ENCODE assay signal across 8 cellular contexts in the genomic region with DNA sequence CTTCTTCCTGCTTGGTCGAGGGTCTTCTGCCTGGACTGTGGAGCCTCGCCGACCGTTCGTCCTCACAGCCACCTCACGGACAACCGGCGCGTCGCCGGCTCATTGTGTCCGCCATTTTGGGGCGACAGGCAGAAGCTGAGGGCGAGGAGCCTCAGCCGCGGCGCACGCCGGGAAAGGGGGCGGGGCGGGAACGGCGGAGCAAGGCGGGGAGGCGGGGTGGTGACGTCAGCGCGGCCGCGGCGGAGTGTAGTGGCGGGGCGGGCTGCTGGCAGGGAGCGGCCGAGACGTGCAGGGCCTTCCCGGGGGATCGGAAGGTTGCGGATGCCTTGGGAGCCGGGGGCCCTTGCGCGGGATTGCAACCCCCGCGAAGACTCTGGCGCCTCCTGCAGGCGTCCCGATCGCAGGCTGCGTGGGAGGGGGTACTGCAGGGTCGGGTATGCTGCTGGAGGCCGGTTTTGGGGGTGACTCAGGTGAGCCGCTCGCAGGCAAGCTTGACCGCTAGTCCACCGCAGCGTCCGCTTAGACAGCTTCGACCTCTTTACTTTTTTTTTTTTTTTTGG. TPM values are rescaled to one million over a fixed set of nuclear protein-coding genes. Genes with fewer than 3 reads are reported as not detected.
DNase-seq lines count a peak whose midpoint lies in the region; ATAC-seq lines count a peak whose summit lies in the region.

A gene with protein sequence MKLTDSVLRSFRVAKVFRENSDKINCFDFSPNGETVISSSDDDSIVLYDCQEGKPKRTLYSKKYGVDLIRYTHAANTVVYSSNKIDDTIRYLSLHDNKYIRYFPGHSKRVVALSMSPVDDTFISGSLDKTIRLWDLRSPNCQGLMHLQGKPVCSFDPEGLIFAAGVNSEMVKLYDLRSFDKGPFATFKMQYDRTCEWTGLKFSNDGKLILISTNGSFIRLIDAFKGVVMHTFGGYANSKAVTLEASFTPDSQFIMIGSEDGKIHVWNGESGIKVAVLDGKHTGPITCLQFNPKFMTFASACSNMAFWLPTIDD (minus strand): TSS at position 140 of the 560 bp plus-strand sequence. CDS start 288 bp downstream, outside the sequence.

- peaks cover 4% of the 10 kb centered on the region for H3K79me1 ChIP-seq in mesenchymal stem cell (replicated peaks; ENCODE audit: low read length, poor library complexity, severe bottlenecking)

- H3K14ac ChIP-seq in mesenchymal stem cell (ENCODE audit: low read length in 2 of 2): peak within 1 kb of the TSS in 1 of 2 experiments; percentile 94

- no peaks in the 10 kb centered on the region for H3K27me3 ChIP-seq in effector memory CD4-positive, alpha-beta T cell (replicated peaks; ENCODE audit: control insufficient read depth, insufficient read depth, low read length, poor library complexity, severe bottlenecking)
- H3K27me3 ChIP-seq in mesenchymal stem cell (ENCODE audit: control insufficient read depth in 1 of 2, insufficient read depth in 1 of 2, low read length in 2 of 2): no peaks in the 10 kb centered on the region

- no peaks in the 10 kb centered on the region for H3K9me3 ChIP-seq in effector memory CD4-positive, alpha-beta T cell (ENCODE audit: control insufficient read depth, low read length)
- no peaks in the 10 kb centered on the region for H3K9me3 ChIP-seq in mesenchymal stem cell (ENCODE audit: control insufficient read depth, low read length)

- H4K8ac ChIP-seq in mesenchymal stem cell (ENCODE audit: low read length): peak within 1 kb of the TSS; percentile 100

- POLR2A ChIA-PET in activated CD8-positive, alpha-beta memory T cell treated with anti-CD3 and anti-CD28 coated beads for 36 hours (lab: Charles Lee): interaction anchor here (0.6 to 9.9 kb wide), 10 partner anchors 9 to 283 kb away, joined by 3 to 246 read pairs (median 6); a partner anchor contains a TSS

- H3K23ac ChIP-seq in mesenchymal stem cell (ENCODE audit: low read length in 2 of 2): peak within 1 kb of the TSS; percentile 52 to 97

- peak within 1 kb of the TSS; percentile 89 for H3K4me2 ChIP-seq in mesenchymal stem cell (ENCODE audit: low read length, poor library complexity, severe bottlenecking)

- CTCF ChIA-PET in activated CD8-positive, alpha-beta memory T cell treated with anti-CD3 and anti-CD28 coated beads for 36 hours (lab: Charles Lee): interaction anchor here (0.7 to 7.9 kb wide), 13 partner anchors 15 to 295 kb away, joined by 3 to 60 read pairs (median 6); a partner anchor contains a TSS

- H3K27ac ChIP-seq in effector memory CD4-positive, alpha-beta T cell (ENCODE audit: insufficient read depth, low read length, poor library complexity, severe bottlenecking): peak within 1 kb of the TSS; percentile 87
- peak within 1 kb of the TSS; percentile 95 for H3K27ac ChIP-seq in mesenchymal stem cell (ENCODE audit: low read length, poor library complexity, severe bottlenecking)

- H2AK5ac ChIP-seq in mesenchymal stem cell (ENCODE audit: low read length, severe bottlenecking): peak within 1 kb of the TSS; percentile 93

- H2BK5ac ChIP-seq in mesenchymal stem cell (ENCODE audit: low read depth, low read length, poor library complexity, severe bottlenecking): peak within 1 kb of the TSS; percentile 98

- peak within 1 kb of the TSS; percentile 99 for H3K9ac ChIP-seq in mesenchymal stem cell (ENCODE audit: low read length)

- H4K91ac ChIP-seq in mesenchymal stem cell (ENCODE audit: low read length): peak within 1 kb of the TSS; percentile 99

- peak within 1 kb of the TSS; percentile 66 to 99 for H3K4ac ChIP-seq in mesenchymal stem cell (ENCODE audit: low read depth in 1 of 2, low read length in 2 of 2)

- H3K36me3 ChIP-seq in effector memory CD4-positive, alpha-beta T cell (ENCODE audit: control insufficient read depth, insufficient read depth, low read length): peaks cover 4% of the 10 kb centered on the region
- H3K36me3 ChIP-seq in mesenchymal stem cell (ENCODE audit: control insufficient read depth in 1 of 2, insufficient read depth in 2 of 2, low read depth in 1 of 2, low read length in 2 of 2): peaks cover 7 to 11% of the 10 kb centered on the region in 2 experiments

- DNase-seq in COLO829 (ENCODE audit: low spot score) (peak; percentile 93), HS-5 (ENCODE audit: low read depth) (peak; percentile 56), mesenchymal stem cell (peak; percentile 92)
- peak; percentile 94 for DNase-seq in NK-92 treated with Interleukin-12 subunit alpha and Interleukin-12 subunit beta, amount 100 ng/mL, for 24 hours (lab: John Stamatoyannopoulos, UW)
- DNase-seq in effector memory CD4-positive, alpha-beta T cell: peak; percentile 93 to 95 (median 93)
- peak; percentile 96 for DNase-seq in stimulated activated CD8-positive, alpha-beta memory T cell treated with anti-CD3 and anti-CD28 coated beads, Interleukin-12 subunit alpha, Interleukin-12 subunit beta, amount 100 ng/mL, for 4 hours (ENCODE audit: low read depth)

- ATAC-seq in GM19468 (IDR thresholded peaks at IDR 0.05; ENCODE audit: extremely low read depth, unreplicated experiment): peak; percentile 57

- H3K18ac ChIP-seq in mesenchymal stem cell (ENCODE audit: low read depth in 1 of 2, low read length in 2 of 2): peak within 1 kb of the TSS; percentile 96 to 98

- peak within 1 kb of the TSS; percentile 92 for H2AFZ ChIP-seq in mesenchymal stem cell (ENCODE audit: low read depth, low read length)

- under 1% methylated on average over 44 of the region's 58 CpGs for WGBS in mesenchymal stem cell

- H2BK12ac ChIP-seq in mesenchymal stem cell (ENCODE audit: low read length in 2 of 2): peak within 1 kb of the TSS in 1 of 2 experiments; percentile 29

- H2BK15ac ChIP-seq in mesenchymal stem cell (ENCODE audit: low read depth, poor library complexity, severe bottlenecking): no peak within 1 kb of the TSS

- H3K4me1 ChIP-seq in effector memory CD4-positive, alpha-beta T cell (ENCODE audit: control insufficient read depth, insufficient read depth, low read length, poor library complexity, severe bottlenecking): peaks cover 43% of the 10 kb centered on the region
- peaks cover 12% of the 10 kb centered on the region for H3K4me1 ChIP-seq in mesenchymal stem cell (ENCODE audit: control insufficient read depth, insufficient read depth, low read depth, low read length)

- peak within 1 kb of the TSS; percentile 84 for H2BK120ac ChIP-seq in mesenchymal stem cell (ENCODE audit: low read depth, low read length)

- H3K4me3 ChIP-seq in effector memory CD4-positive, alpha-beta T cell (ENCODE audit: insufficient read depth, low read depth, low read length, poor library complexity, severe bottlenecking): peak within 1 kb of the TSS; percentile 83
- peak within 1 kb of the TSS; percentile 89 to 96 for H3K4me3 ChIP-seq in mesenchymal stem cell (ENCODE audit: insufficient read depth in 1 of 2, low read depth in 1 of 2, low read length in 2 of 2)

RNA-seq across cellular contexts. Expression of the gene that starts here (rescaled TPM):
- 100 to 1,000 TPM; 123 to 124 TPM for total RNA-seq in activated CD8-positive, alpha-beta memory T cell treated with anti-CD3 and anti-CD28 coated beads for 36 hours
- 29.2 TPM for polyA plus RNA-seq in mesenchymal stem cell (2013, experiment 1 of 2)
- polyA plus RNA-seq in mesenchymal stem cell (2013, experiment 2 of 2): 30.0 TPM

Comparison
In these comparisons a context has a peak if more than half of its experiments do, and no peak if none do; other contexts are left out.
1. Peak in every context shown above with its lines: DNase-seq, ATAC-seq, H3K4me3 ChIP-seq and H3K27ac ChIP-seq.